ENCODE assay signal across 8 cellular contexts in the genomic region with DNA sequence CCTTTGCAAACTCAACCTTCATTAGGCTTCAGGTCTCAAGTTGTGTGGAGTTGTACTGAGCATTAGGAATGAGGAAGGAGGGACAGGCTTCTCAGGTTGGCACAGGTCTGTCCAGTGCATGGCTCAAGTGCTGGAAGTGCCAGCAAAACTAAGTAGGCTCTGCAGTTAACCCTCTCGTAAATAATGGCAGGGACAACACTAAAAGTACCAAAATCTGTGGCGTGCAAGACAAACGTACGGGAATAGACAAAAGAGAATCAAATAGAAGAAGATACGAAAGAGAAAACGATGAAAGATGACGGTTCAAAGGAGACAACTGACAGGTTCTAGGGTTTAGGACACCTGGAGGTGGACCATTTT. TPM values are rescaled to one million over a fixed set of nuclear protein-coding genes. Genes with fewer than 3 reads are reported as not detected.
DNase-seq lines count a peak whose midpoint lies in the region; ATAC-seq and TF ChIP-seq lines count a peak whose summit lies in the region.

No MANE protein-coding gene starts in this region.

- H3K27ac ChIP-seq in Peyer's patch, result peak overlapping the region; percentile 91 to 98 (median 97)

- no peak for ATAC-seq in natural killer cell
- no peak for ATAC-seq in GM18505 (IDR thresholded peaks at IDR 0.05; ENCODE audit: unreplicated experiment)

- peaks cover 10% of the 10 kb centered on the region for H3K36me3 Mint-ChIP-seq in activated naive CD4-positive, alpha-beta T cell treated with anti-CD3 and anti-CD28 coated beads, Interleukin-2, amount 50 U/mL, for 24 hours
- H3K36me3 Mint-ChIP-seq in endothelial cell (ENCODE audit: low read depth, unreplicated experiment) (peaks cover 14% of the 10 kb centered on the region), natural killer cell (no peaks in the 10 kb centered on the region)

- peaks cover 0 to 24% (median 2%) of the 10 kb centered on the region in 4 donors for H3K4me1 ChIP-seq in Peyer's patch

- no peaks in the 10 kb centered on the region for H3K27me3 Mint-ChIP-seq in activated naive CD4-positive, alpha-beta T cell treated with anti-CD3 and anti-CD28 coated beads, Interleukin-2, amount 50 U/mL, for 24 hours
- H3K27me3 Mint-ChIP-seq in endothelial cell (ENCODE audit: unreplicated experiment) (peaks cover 5% of the 10 kb centered on the region), natural killer cell (ENCODE audit: low read depth in 2 of 2) (no peaks in the 10 kb centered on the region)

- H3K27me3 ChIP-seq in Peyer's patch, result no peaks in the 10 kb centered on the region

- TF ChIP-seq POLR2A in Peyer's patch (IDR thresholded peaks at IDR 0.05), result no peak
- TF ChIP-seq POLR2A in GM18505 (IDR thresholded peaks at IDR 0.05; ENCODE audit: borderline replicate concordance, extremely low read depth, insufficient read depth, insufficient read length), result no peak

- TF ChIP-seq CTCF in Peyer's patch (IDR thresholded peaks at IDR 0.05) (no peak), endothelial cell (IDR thresholded peaks at IDR 0.05; ENCODE audit: unreplicated experiment) (no peak), natural killer cell (IDR thresholded peaks at IDR 0.05) (no peak)

- intact Hi-C loops in natural killer cell (cut with micrococcal nuclease), result no loop called here

- H3K9me3 Mint-ChIP-seq in activated naive CD4-positive, alpha-beta T cell treated with anti-CD3 and anti-CD28 coated beads, Interleukin-2, amount 50 U/mL, for 24 hours, result no peaks in the 10 kb centered on the region
- H3K9me3 Mint-ChIP-seq in endothelial cell (ENCODE audit: unreplicated experiment) (no peaks in the 10 kb centered on the region), natural killer cell (no peaks in the 10 kb centered on the region)

- no peaks in the 10 kb centered on the region for H3K9me3 ChIP-seq in Peyer's patch

- peaks cover 53% of the 10 kb centered on the region for H3K4me1 Mint-ChIP-seq in activated naive CD4-positive, alpha-beta T cell treated with anti-CD3 and anti-CD28 coated beads, Interleukin-2, amount 50 U/mL, for 24 hours
- peaks cover 36% of the 10 kb centered on the region for H3K4me1 Mint-ChIP-seq in endothelial cell (ENCODE audit: unreplicated experiment)
- peaks cover 35 to 41% of the 10 kb centered on the region in 2 donors for H3K4me1 Mint-ChIP-seq in natural killer cell

- peaks cover 0 to 12% (median 0%) of the 10 kb centered on the region in 3 donors for H3K36me3 ChIP-seq in Peyer's patch

- peak overlapping the region; percentile 88 for H3K4me3 Mint-ChIP-seq in activated naive CD4-positive, alpha-beta T cell treated with anti-CD3 and anti-CD28 coated beads, Interleukin-2, amount 50 U/mL, for 24 hours
- H3K4me3 Mint-ChIP-seq in endothelial cell (ENCODE audit: unreplicated experiment) (peak overlapping the region; percentile 99), natural killer cell (peak overlapping the region; percentile 93)

- H3K4me3 ChIP-seq in Peyer's patch, result peak overlapping the region; percentile 74 to 97 (median 80)

- peak overlapping the region; percentile 100 for H3K27ac Mint-ChIP-seq in activated naive CD4-positive, alpha-beta T cell treated with anti-CD3 and anti-CD28 coated beads, Interleukin-2, amount 50 U/mL, for 24 hours
- H3K27ac Mint-ChIP-seq in endothelial cell (ENCODE audit: unreplicated experiment) (peak overlapping the region; percentile 84), natural killer cell (peak overlapping the region; percentile 99)

- DNase-seq in activated naive CD4-positive, alpha-beta T cell (lab: John Stamatoyannopoulos, UW), result no peak
- DNase-seq in Peyer's patch (no peak), endothelial cell (ENCODE audit: low spot score) (no peak), natural killer cell (no peak), cortex of kidney (lab: John Stamatoyannopoulos, UW) (no peak), NCI-H1092 treated with DMSO at 0.1 percent for 48 hours (lab: John Stamatoyannopoulos, UW) (no peak)

RNA-seq across cellular contexts. Expression of a gene that starts 0.6 kb away (rescaled TPM):
- total RNA-seq in Peyer's patch (10 to 100 TPM; 14.9 to 15.7 (median 15.3) TPM), endothelial cell (ENCODE audit: unreplicated experiment) (28.5 TPM), natural killer cell (10 to 100 TPM; 20.0 to 32.0 (median 22.0) TPM)

RNA-seq across cellular contexts. Expression of a gene that starts 5.5 kb away (rescaled TPM):
- total RNA-seq in Peyer's patch, result 100 to 1,000 TPM in 1 of 4 donors, 10 to 100 TPM in 3; 48.3 to 125 (median 63.4) TPM
- 128 TPM for total RNA-seq in endothelial cell (ENCODE audit: unreplicated experiment)
- total RNA-seq in natural killer cell, result 100 to 1,000 TPM; 121 to 153 (median 145) TPM

RNA-seq across cellular contexts. Expression of a gene that starts 55.4 kb away (rescaled TPM):
- 10 to 100 TPM; 10.1 to 17.3 (median 13.2) TPM for total RNA-seq in Peyer's patch
- 21.4 TPM for total RNA-seq in endothelial cell (ENCODE audit: unreplicated experiment)
- total RNA-seq in natural killer cell, result 10 to 100 TPM in 1 of 3 donors, 1 to 10 TPM in 2; 8.4 to 12.8 (median 10.0) TPM
